24 cellular contexts compared by ENCODE assay signal in genomic region chr22:37002633-37003032, GRCh38.
"Had no signal": no experiment of that assay in that cellular context is flagged by ENCODE, and none has a peak within 500 bp of the region (broad histone marks: within the 10 kb centered on the region; RNA-seq: fewer than 3 reads in every experiment).

No MANE protein-coding gene starts in this region.

- H3K36me3 Mint-ChIP-seq: memory B cell; stimulated activated effector memory CD8-positive, alpha-beta T cell treated with anti-CD3 and anti-CD28 coated beads, Interleukin-12 subunit alpha, Interleukin-12 subunit beta, amount 100 ng/mL, for 72 hours had no signal

- H3K4me2 ChIP-seq: hepatocyte had no signal

- H3K79me2 ChIP-seq: hepatocyte had no signal

- H3K4me1 ChIP-seq: lower lobe of right lung, psoas muscle, right lobe of liver, tibial artery, uterus had no signal

- H3K9me3 ChIP-seq: left ventricle myocardium inferior, lower lobe of right lung, neutrophil, ovary, psoas muscle, right lobe of liver, tibial artery, upper lobe of left lung, uterus had no signal

- H3K36me3 ChIP-seq: left ventricle myocardium inferior, lower lobe of right lung, neutrophil, ovary, right lobe of liver, tibial artery, upper lobe of left lung, uterus had no signal

- H3K4me1 Mint-ChIP-seq: memory B cell; naive B cell; nephron; stimulated activated effector memory CD8-positive, alpha-beta T cell treated with anti-CD3 and anti-CD28 coated beads, Interleukin-12 subunit alpha, Interleukin-12 subunit beta, amount 100 ng/mL, for 72 hours had no signal

- H3K27ac ChIP-seq: coronary artery, hepatocyte, left ventricle myocardium inferior, lower lobe of right lung, neutrophil, ovary, psoas muscle, right lobe of liver, tibial artery, upper lobe of left lung, uterus had no signal

- DNase-seq: effector CD8-positive, alpha-beta T cell; foreskin melanocyte; left cardiac atrium; left ventricle myocardium inferior; lower lobe of right lung; midbrain; naive B cell; ovary; psoas muscle; retina; stimulated activated CD4-positive, alpha-beta T cell treated with anti-CD3 and anti-CD28 coated beads, Interleukin-4, amount 100 ng/mL, for 1 hour; stimulated activated CD8-positive, alpha-beta memory T cell treated with anti-CD3 and anti-CD28 coated beads, Interleukin-4, amount 100 ng/mL, for 48 hours; stimulated activated naive CD8-positive, alpha-beta T cell treated with anti-CD3 and anti-CD28 coated beads, Interleukin-15, Interleukin-2, amounts not matched to agents 100 U/mL and 50 U/mL, for 24 hours; tibial artery; upper lobe of left lung; uterus had no signal

- H3K4me3 Mint-ChIP-seq: memory B cell; naive B cell; nephron; stimulated activated effector memory CD8-positive, alpha-beta T cell treated with anti-CD3 and anti-CD28 coated beads, Interleukin-12 subunit alpha, Interleukin-12 subunit beta, amount 100 ng/mL, for 72 hours had no signal

- H3K9me3 Mint-ChIP-seq: memory B cell; stimulated activated effector memory CD8-positive, alpha-beta T cell treated with anti-CD3 and anti-CD28 coated beads, Interleukin-12 subunit alpha, Interleukin-12 subunit beta, amount 100 ng/mL, for 72 hours had no signal

- H3K27ac Mint-ChIP-seq: memory B cell; naive B cell; nephron; stimulated activated effector memory CD8-positive, alpha-beta T cell treated with anti-CD3 and anti-CD28 coated beads, Interleukin-12 subunit alpha, Interleukin-12 subunit beta, amount 100 ng/mL, for 72 hours had no signal

- H3K4me3 ChIP-seq: coronary artery, hepatocyte, left ventricle myocardium inferior, lower lobe of right lung, ovary, psoas muscle, right lobe of liver, tibial artery, upper lobe of left lung, uterus had no signal

- ATAC-seq: left cardiac atrium; lower lobe of right lung; psoas muscle; right lobe of liver; stimulated activated effector memory CD8-positive, alpha-beta T cell treated with anti-CD3 and anti-CD28 coated beads, Interleukin-12 subunit alpha, Interleukin-12 subunit beta, amount 100 ng/mL, for 72 hours; stimulated activated naive CD8-positive, alpha-beta T cell treated with anti-CD3 and anti-CD28 coated beads, Interleukin-15, Interleukin-2, amounts not matched to agents 100 U/mL and 50 U/mL, for 24 hours had no signal

- H3K27me3 ChIP-seq: hepatocyte, ovary, right lobe of liver, upper lobe of left lung, uterus had no signal

- FAIRE-seq: kidney had no signal

- H2AFZ ChIP-seq: hepatocyte had no signal
